ENCODE assay signal across 8 cellular contexts in genomic region chr12:124480469-124481256, GRCh38.
DNase-seq lines count a peak whose midpoint lies in the region; ATAC-seq lines count a peak whose summit lies in the region.

No MANE protein-coding gene starts in this region.

- no peak overlapping the region for H3K4me3 Mint-ChIP-seq in activated CD4-positive, alpha-beta T cell treated with anti-CD3 and anti-CD28 coated beads for 36 hours
- no peak overlapping the region for H3K4me3 Mint-ChIP-seq in activated naive CD4-positive, alpha-beta T cell treated with anti-CD3 and anti-CD28 coated beads, Interleukin-2, amount 10 ng/mL, durations not matched to agents 7 days and 5 days
- H3K4me3 Mint-ChIP-seq in immature natural killer cell: peak overlapping the region; percentile 42 to 61 (median 48)
- peak overlapping the region in 1 of 2 donors; percentile 47 for H3K4me3 Mint-ChIP-seq in stimulated activated naive CD8-positive, alpha-beta T cell treated with anti-CD3 and anti-CD28 coated beads, Interleukin-15, amount 100 ng/mL, for 72 hours

- CTCF ChIA-PET in activated CD4-positive, alpha-beta T cell treated with anti-CD3 and anti-CD28 coated beads for 36 hours (lab: Charles Lee): interaction anchor here (1.0 kb wide), 1 partner anchor 465 kb away, joined by 3 read pairs; no protein-coding TSS in a partner anchor
- CTCF ChIA-PET in activated naive CD4-positive, alpha-beta T cell treated with anti-CD3 and anti-CD28 coated beads, Interleukin-2, amount 10 ng/mL, durations not matched to agents 7 days and 5 days (lab: Charles Lee): interaction anchor here (0.9 kb wide), 1 partner anchor 10 kb away, joined by 3 read pairs; no protein-coding TSS in a partner anchor

- intact Hi-C loops in activated CD4-positive, alpha-beta T cell treated with anti-CD3 and anti-CD28 coated beads for 36 hours (cut with DNase I, micrococcal nuclease): loop anchor here in 1 of 2 experiments (1.0 kb wide), 1 partner anchor 27 kb away; no protein-coding TSS in a partner anchor

- H3K9me3 Mint-ChIP-seq in activated CD4-positive, alpha-beta T cell treated with anti-CD3 and anti-CD28 coated beads for 36 hours (ENCODE audit: low read depth): no peaks in the 10 kb centered on the region
- H3K9me3 Mint-ChIP-seq in activated naive CD4-positive, alpha-beta T cell treated with anti-CD3 and anti-CD28 coated beads, Interleukin-2, amount 10 ng/mL, durations not matched to agents 7 days and 5 days: no peaks in the 10 kb centered on the region
- no peaks in the 10 kb centered on the region for H3K9me3 Mint-ChIP-seq in immature natural killer cell
- H3K9me3 Mint-ChIP-seq in stimulated activated naive CD8-positive, alpha-beta T cell treated with anti-CD3 and anti-CD28 coated beads, Interleukin-15, amount 100 ng/mL, for 72 hours: peaks cover 0 to 9% of the 10 kb centered on the region in 2 donors

- H3K27me3 Mint-ChIP-seq in activated CD4-positive, alpha-beta T cell treated with anti-CD3 and anti-CD28 coated beads for 36 hours: no peaks in the 10 kb centered on the region
- no peaks in the 10 kb centered on the region for H3K27me3 Mint-ChIP-seq in activated naive CD4-positive, alpha-beta T cell treated with anti-CD3 and anti-CD28 coated beads, Interleukin-2, amount 10 ng/mL, durations not matched to agents 7 days and 5 days
- peaks cover 0 to 5% (median 2%) of the 10 kb centered on the region in 3 donors for H3K27me3 Mint-ChIP-seq in immature natural killer cell (ENCODE audit: low read depth in 3 of 3)
- H3K27me3 Mint-ChIP-seq in stimulated activated naive CD8-positive, alpha-beta T cell treated with anti-CD3 and anti-CD28 coated beads, Interleukin-15, amount 100 ng/mL, for 72 hours: no peaks in the 10 kb centered on the region

- ATAC-seq in activated CD4-positive, alpha-beta T cell treated with anti-CD3 and anti-CD28 coated beads for 36 hours: peak; percentile 85
- peak; percentile 64 for ATAC-seq in HG02588 (IDR thresholded peaks at IDR 0.05; ENCODE audit: unreplicated experiment)
- ATAC-seq in stimulated activated naive CD8-positive, alpha-beta T cell treated with anti-CD3 and anti-CD28 coated beads, Interleukin-15, amount 100 ng/mL, for 72 hours: peak; percentile 90

- POLR2A ChIA-PET in activated CD4-positive, alpha-beta T cell treated with anti-CD3 and anti-CD28 coated beads for 36 hours (lab: Charles Lee): no interaction called here

- peaks cover 55% of the 10 kb centered on the region for H3K36me3 Mint-ChIP-seq in activated CD4-positive, alpha-beta T cell treated with anti-CD3 and anti-CD28 coated beads for 36 hours (ENCODE audit: low read depth)
- peaks cover 51% of the 10 kb centered on the region for H3K36me3 Mint-ChIP-seq in activated naive CD4-positive, alpha-beta T cell treated with anti-CD3 and anti-CD28 coated beads, Interleukin-2, amount 10 ng/mL, durations not matched to agents 7 days and 5 days
- H3K36me3 Mint-ChIP-seq in immature natural killer cell: peaks cover 13 to 38% (median 30%) of the 10 kb centered on the region in 3 donors

- H3K4me1 Mint-ChIP-seq in activated CD4-positive, alpha-beta T cell treated with anti-CD3 and anti-CD28 coated beads for 36 hours: peaks cover 41% of the 10 kb centered on the region
- H3K4me1 Mint-ChIP-seq in activated naive CD4-positive, alpha-beta T cell treated with anti-CD3 and anti-CD28 coated beads, Interleukin-2, amount 10 ng/mL, durations not matched to agents 7 days and 5 days: peaks cover 48% of the 10 kb centered on the region
- peaks cover 31 to 34% of the 10 kb centered on the region in 2 donors for H3K4me1 Mint-ChIP-seq in immature natural killer cell
- H3K4me1 Mint-ChIP-seq in stimulated activated naive CD8-positive, alpha-beta T cell treated with anti-CD3 and anti-CD28 coated beads, Interleukin-15, amount 100 ng/mL, for 72 hours: peaks cover 70% of the 10 kb centered on the region

- no peak overlapping the region for H3K27ac Mint-ChIP-seq in activated CD4-positive, alpha-beta T cell treated with anti-CD3 and anti-CD28 coated beads for 36 hours
- peak overlapping the region; percentile 5 for H3K27ac Mint-ChIP-seq in activated naive CD4-positive, alpha-beta T cell treated with anti-CD3 and anti-CD28 coated beads, Interleukin-2, amount 10 ng/mL, durations not matched to agents 7 days and 5 days
- peak overlapping the region in 4 of 6 donors; percentile 53 to 78 (median 64) for H3K27ac Mint-ChIP-seq in immature natural killer cell
- H3K27ac Mint-ChIP-seq in stimulated activated naive CD8-positive, alpha-beta T cell treated with anti-CD3 and anti-CD28 coated beads, Interleukin-15, amount 100 ng/mL, for 72 hours: no peak overlapping the region

- peak; percentile 80 for DNase-seq in activated CD4-positive, alpha-beta T cell treated with anti-CD3 and anti-CD28 coated beads for 36 hours
- no peak for DNase-seq in activated CD4-positive, alpha-beta T cell treated with anti-CD3 and anti-CD28 coated beads, Interleukin-2, amount 50 U/mL, for 4 hours
- DNase-seq in NCI-H146 (lab: John Stamatoyannopoulos, UW) (peak; percentile 58), immature natural killer cell (peak; percentile 65 to 73 (median 71)), NCI-H774 (lab: John Stamatoyannopoulos, UW) (no peak)
- peak; percentile 85 for DNase-seq in activated naive CD4-positive, alpha-beta T cell treated with anti-CD3 and anti-CD28 coated beads, Interleukin-2, amount 10 ng/mL, durations not matched to agents 7 days and 5 days
- peak; percentile 39 to 66 for DNase-seq in stimulated activated naive CD8-positive, alpha-beta T cell treated with anti-CD3 and anti-CD28 coated beads, Interleukin-15, amount 100 ng/mL, for 72 hours

Comparison
In these comparisons a context has a peak if more than half of its experiments do, and no peak if none do; other contexts are left out.
1. DNase-seq: peak in activated CD4-positive, alpha-beta T cell treated with anti-CD3 and anti-CD28 coated beads for 36 hours (single experiment), NCI-H146 (single experiment), activated naive CD4-positive, alpha-beta T cell treated with anti-CD3 and anti-CD28 coated beads, Interleukin-2, amount 10 ng/mL, durations not matched to agents 7 days and 5 days (single experiment), immature natural killer cell (3 of 3) and stimulated activated naive CD8-positive, alpha-beta T cell treated with anti-CD3 and anti-CD28 coated beads, Interleukin-15, amount 100 ng/mL, for 72 hours (2 of 2); none in activated CD4-positive, alpha-beta T cell treated with anti-CD3 and anti-CD28 coated beads, Interleukin-2, amount 50 U/mL, for 4 hours (0 of 2) and NCI-H774 (single experiment).
2. H3K27ac Mint-ChIP-seq: peak in activated naive CD4-positive, alpha-beta T cell treated with anti-CD3 and anti-CD28 coated beads, Interleukin-2, amount 10 ng/mL, durations not matched to agents 7 days and 5 days (single experiment) and immature natural killer cell (4 of 6); none in activated CD4-positive, alpha-beta T cell treated with anti-CD3 and anti-CD28 coated beads for 36 hours (single experiment) and stimulated activated naive CD8-positive, alpha-beta T cell treated with anti-CD3 and anti-CD28 coated beads, Interleukin-15, amount 100 ng/mL, for 72 hours (0 of 2).
3. H3K4me3 Mint-ChIP-seq: peak in immature natural killer cell (5 of 5); none in activated CD4-positive, alpha-beta T cell treated with anti-CD3 and anti-CD28 coated beads for 36 hours (single experiment) and activated naive CD4-positive, alpha-beta T cell treated with anti-CD3 and anti-CD28 coated beads, Interleukin-2, amount 10 ng/mL, durations not matched to agents 7 days and 5 days (single experiment).
4. Peak in every context shown above with its lines, with median percentiles within 50 percentile points of each other: ATAC-seq.